1 cellular context compared by ENCODE assay signal in genomic region chr19:6720369-6721112, GRCh38.
TF ChIP-seq lines count a peak whose summit lies in the region.

TSS of gene C3 (minus strand) at chr19:6720650. CDS start at chr19:6720589, 61 bp downstream.

TF ChIP-seq in HepG2, 621 proteins besides CTCF, POLR2A, EP300 and RAD21 (continued from another document and continues in another):
- TF ChIP-seq, protein P1, sequence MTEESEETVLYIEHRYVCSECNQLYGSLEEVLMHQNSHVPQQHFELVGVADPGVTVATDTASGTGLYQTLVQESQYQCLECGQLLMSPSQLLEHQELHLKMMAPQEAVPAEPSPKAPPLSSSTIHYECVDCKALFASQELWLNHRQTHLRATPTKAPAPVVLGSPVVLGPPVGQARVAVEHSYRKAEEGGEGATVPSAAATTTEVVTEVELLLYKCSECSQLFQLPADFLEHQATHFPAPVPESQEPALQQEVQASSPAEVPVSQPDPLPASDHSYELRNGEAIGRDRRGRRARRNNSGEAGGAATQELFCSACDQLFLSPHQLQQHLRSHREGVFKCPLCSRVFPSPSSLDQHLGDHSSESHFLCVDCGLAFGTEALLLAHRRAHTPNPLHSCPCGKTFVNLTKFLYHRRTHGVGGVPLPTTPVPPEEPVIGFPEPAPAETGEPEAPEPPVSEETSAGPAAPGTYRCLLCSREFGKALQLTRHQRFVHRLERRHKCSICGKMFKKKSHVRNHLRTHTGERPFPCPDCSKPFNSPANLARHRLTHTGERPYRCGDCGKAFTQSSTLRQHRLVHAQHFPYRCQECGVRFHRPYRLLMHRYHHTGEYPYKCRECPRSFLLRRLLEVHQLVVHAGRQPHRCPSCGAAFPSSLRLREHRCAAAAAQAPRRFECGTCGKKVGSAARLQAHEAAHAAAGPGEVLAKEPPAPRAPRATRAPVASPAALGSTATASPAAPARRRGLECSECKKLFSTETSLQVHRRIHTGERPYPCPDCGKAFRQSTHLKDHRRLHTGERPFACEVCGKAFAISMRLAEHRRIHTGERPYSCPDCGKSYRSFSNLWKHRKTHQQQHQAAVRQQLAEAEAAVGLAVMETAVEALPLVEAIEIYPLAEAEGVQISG (CRISPR knock-in tag; IDR thresholded peaks at IDR 0.05): peak; percentile 77
- TF ChIP-seq ZNF350 (CRISPR knock-in tag; IDR thresholded peaks at IDR 0.05; ENCODE audit: borderline replicate concordance, low read depth): peak; percentile 97
- peak in 1 of 2 experiments; percentile 64; a peak in 1 of 4 replicates for TF ChIP-seq REST (IDR thresholded peaks at IDR 0.05; ENCODE audit: borderline replicate concordance in 1 of 2, low read depth in 1 of 2, low read length in 2 of 2)
- TF ChIP-seq ATF6 (CRISPR knock-in tag; conservative IDR thresholded peaks at IDR 0.05): peak; percentile 63; the same call in 1 of the 2 replicates
- TF ChIP-seq ERF (CRISPR knock-in tag; IDR thresholded peaks at IDR 0.05): peak; percentile 84
- no peak; the same call in 1 of the 2 replicates for TF ChIP-seq ZNF512B (CRISPR knock-in tag; IDR thresholded peaks at IDR 0.05; ENCODE audit: borderline replicate concordance)
- TF ChIP-seq PITX1 (CRISPR knock-in tag; IDR thresholded peaks at IDR 0.05): peak; percentile 87
- TF ChIP-seq ZNF446 (CRISPR knock-in tag; IDR thresholded peaks at IDR 0.05): no peak
- 0 out of 2 replicates have a peak, but pooled peaks have one; percentile 39 for TF ChIP-seq ZNF768 (CRISPR knock-in tag; IDR thresholded peaks at IDR 0.05)
- TF ChIP-seq, protein P2, sequence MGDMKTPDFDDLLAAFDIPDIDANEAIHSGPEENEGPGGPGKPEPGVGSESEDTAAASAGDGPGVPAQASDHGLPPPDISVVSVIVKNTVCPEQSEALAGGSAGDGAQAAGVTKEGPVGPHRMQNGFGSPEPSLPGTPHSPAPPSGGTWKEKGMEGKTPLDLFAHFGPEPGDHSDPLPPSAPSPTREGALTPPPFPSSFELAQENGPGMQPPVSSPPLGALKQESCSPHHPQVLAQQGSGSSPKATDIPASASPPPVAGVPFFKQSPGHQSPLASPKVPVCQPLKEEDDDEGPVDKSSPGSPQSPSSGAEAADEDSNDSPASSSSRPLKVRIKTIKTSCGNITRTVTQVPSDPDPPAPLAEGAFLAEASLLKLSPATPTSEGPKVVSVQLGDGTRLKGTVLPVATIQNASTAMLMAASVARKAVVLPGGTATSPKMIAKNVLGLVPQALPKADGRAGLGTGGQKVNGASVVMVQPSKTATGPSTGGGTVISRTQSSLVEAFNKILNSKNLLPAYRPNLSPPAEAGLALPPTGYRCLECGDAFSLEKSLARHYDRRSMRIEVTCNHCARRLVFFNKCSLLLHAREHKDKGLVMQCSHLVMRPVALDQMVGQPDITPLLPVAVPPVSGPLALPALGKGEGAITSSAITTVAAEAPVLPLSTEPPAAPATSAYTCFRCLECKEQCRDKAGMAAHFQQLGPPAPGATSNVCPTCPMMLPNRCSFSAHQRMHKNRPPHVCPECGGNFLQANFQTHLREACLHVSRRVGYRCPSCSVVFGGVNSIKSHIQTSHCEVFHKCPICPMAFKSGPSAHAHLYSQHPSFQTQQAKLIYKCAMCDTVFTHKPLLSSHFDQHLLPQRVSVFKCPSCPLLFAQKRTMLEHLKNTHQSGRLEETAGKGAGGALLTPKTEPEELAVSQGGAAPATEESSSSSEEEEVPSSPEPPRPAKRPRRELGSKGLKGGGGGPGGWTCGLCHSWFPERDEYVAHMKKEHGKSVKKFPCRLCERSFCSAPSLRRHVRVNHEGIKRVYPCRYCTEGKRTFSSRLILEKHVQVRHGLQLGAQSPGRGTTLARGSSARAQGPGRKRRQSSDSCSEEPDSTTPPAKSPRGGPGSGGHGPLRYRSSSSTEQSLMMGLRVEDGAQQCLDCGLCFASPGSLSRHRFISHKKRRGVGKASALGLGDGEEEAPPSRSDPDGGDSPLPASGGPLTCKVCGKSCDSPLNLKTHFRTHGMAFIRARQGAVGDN (CRISPR knock-in tag; IDR thresholded peaks at IDR 0.05): peak; percentile 83
- TF ChIP-seq ZNF367 (CRISPR knock-in tag; IDR thresholded peaks at IDR 0.05; ENCODE audit: borderline replicate concordance): 0 out of 2 replicates have a peak, but pooled peaks have one; percentile 25
- TF ChIP-seq KLF13 (CRISPR knock-in tag; IDR thresholded peaks at IDR 0.05): no peak
- no peak for TF ChIP-seq ARNT (IDR thresholded peaks at IDR 0.05)
- TF ChIP-seq, protein P3, sequence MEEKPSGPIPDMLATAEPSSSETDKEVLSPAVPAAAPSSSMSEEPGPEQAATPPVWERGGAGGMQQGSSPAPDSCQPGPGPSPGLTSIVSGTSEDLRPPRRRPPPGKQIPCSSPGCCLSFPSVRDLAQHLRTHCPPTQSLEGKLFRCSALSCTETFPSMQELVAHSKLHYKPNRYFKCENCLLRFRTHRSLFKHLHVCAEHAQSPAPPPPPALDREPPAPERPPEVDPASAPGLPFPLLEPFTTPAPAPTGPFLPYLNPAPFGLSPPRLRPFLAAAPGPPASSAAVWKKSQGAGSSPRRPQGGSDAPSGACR (CRISPR knock-in tag; IDR thresholded peaks at IDR 0.05): no peak
- TF ChIP-seq SNAPC4 (CRISPR knock-in tag; IDR thresholded peaks at IDR 0.05): no peak
- TF ChIP-seq ZNF468 (CRISPR knock-in tag; IDR thresholded peaks at IDR 0.05): no peak
- peak; percentile 99 for TF ChIP-seq NR2F1 (CRISPR knock-in tag; IDR thresholded peaks at IDR 0.05)
- no peak; the same call in 1 of the 2 replicates for TF ChIP-seq ZBTB1 (CRISPR knock-in tag; IDR thresholded peaks at IDR 0.05; ENCODE audit: borderline replicate concordance)
- TF ChIP-seq ZNF496 (CRISPR knock-in tag; IDR thresholded peaks at IDR 0.05; ENCODE audit: insufficient replicate concordance): no peak
- no peak for TF ChIP-seq NONO (IDR thresholded peaks at IDR 0.05)
- TF ChIP-seq NONO (CRISPR knock-in tag; conservative IDR thresholded peaks at IDR 0.05): peak; percentile 86; the same call in 1 of the 2 replicates
- no peak for TF ChIP-seq ZNF282 (IDR thresholded peaks at IDR 0.05; ENCODE audit: partially characterized antibody)
- no peak for TF ChIP-seq PHB2 (IDR thresholded peaks at IDR 0.05; ENCODE audit: partially characterized antibody)
- peak; percentile 83 for TF ChIP-seq HIC2 (CRISPR knock-in tag; IDR thresholded peaks at IDR 0.05; ENCODE audit: low read depth)
- TF ChIP-seq TAF15 (IDR thresholded peaks at IDR 0.05; ENCODE audit: low read depth, low read length, poor library complexity, severe bottlenecking): no peak
- peak; percentile 94; the same call in 1 of the 2 replicates for TF ChIP-seq IKZF5 (CRISPR knock-in tag; IDR thresholded peaks at IDR 0.05)
- TF ChIP-seq EEA1 (CRISPR knock-in tag; IDR thresholded peaks at IDR 0.05; ENCODE audit: borderline replicate concordance): no peak
- TF ChIP-seq ELF4 (CRISPR knock-in tag; IDR thresholded peaks at IDR 0.05; ENCODE audit: borderline replicate concordance): no peak
- TF ChIP-seq NR3C1 (CRISPR knock-in tag; IDR thresholded peaks at IDR 0.05): no peak
